Comparison of ENCODE assay signal across 8 cellular contexts in the genomic region with DNA sequence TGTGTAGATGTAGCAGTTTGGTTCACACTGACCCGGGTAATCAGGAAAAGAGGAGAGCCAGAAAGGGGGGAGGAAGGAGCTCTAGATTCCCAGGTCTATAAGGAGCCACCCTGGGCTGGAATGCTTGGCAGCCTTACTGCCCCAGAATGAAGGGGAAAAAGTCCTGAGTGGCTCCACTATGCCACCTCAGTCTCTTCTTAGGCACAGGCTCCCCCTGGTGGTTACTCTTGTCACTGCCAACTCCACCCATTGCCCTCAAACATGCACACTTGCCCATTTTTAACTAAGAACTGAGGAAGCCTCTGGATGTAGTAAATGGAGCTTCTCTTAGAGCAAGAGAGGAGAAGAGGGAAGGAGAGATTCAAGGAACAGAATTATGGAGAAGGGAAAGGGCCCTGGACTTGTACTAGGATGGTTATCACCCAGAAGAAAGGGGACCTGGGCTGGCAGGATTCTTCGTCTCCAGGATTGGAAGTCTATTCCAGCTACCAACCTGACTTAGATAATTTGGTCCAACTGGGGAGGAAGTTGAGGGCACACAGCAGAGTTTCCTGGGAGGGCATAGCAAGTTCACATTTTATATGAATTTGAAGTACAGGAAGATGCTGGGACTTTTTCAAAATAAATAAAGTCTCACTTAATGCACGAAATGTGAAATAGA. TPM values are rescaled to one million over a fixed set of nuclear protein-coding genes. Genes with fewer than 3 reads are reported as not detected.
A peak's percentile ranks its signal among the peaks of the same experiment; 100 is the strongest.
DNase-seq lines count a peak whose midpoint lies in the region; ATAC-seq and TF ChIP-seq lines count a peak whose summit lies in the region.

No MANE protein-coding gene starts in this region.

- H3K27ac ChIP-seq in RWPE2 (ENCODE audit: poor library complexity, severe bottlenecking) (no peak overlapping the region), thoracic aorta (no peak overlapping the region)

- TF ChIP-seq CTCF in GM06990 (IDR thresholded peaks at IDR 0.05; ENCODE audit: insufficient read depth, low read length, poor library complexity, severe bottlenecking) (peak; percentile 95), LNCaP clone FGC (IDR thresholded peaks at IDR 0.05; ENCODE audit: control insufficient read depth, extremely low read depth, insufficient read depth) (peak; percentile 94), RWPE2 (IDR thresholded peaks at IDR 0.05; ENCODE audit: poor library complexity, severe bottlenecking) (peak; percentile 94), fibroblast of villous mesenchyme (IDR thresholded peaks at IDR 0.05; ENCODE audit: insufficient read depth, low read depth, low read length) (peak; percentile 96), thoracic aorta (IDR thresholded peaks at IDR 0.05) (peak; percentile 91)

- H3K27me3 ChIP-seq in GM06990 (replicated peaks; ENCODE audit: control insufficient read depth, insufficient read depth, low read length) (no peaks in the 10 kb centered on the region), RWPE2 (ENCODE audit: insufficient read depth, poor library complexity, severe bottlenecking) (no peaks in the 10 kb centered on the region), thoracic aorta (replicated peaks; ENCODE audit: insufficient read depth) (no peaks in the 10 kb centered on the region)

- ATAC-seq in RWPE2 (ENCODE audit: low read depth) (peak; percentile 88), thoracic aorta (ENCODE audit: insufficient number of reproducible peaks, low FRiP score, low read depth) (peak; percentile 76), HG03025 (IDR thresholded peaks at IDR 0.05; ENCODE audit: low FRiP score, unreplicated experiment) (no peak)

- H3K9me3 ChIP-seq in RWPE2 (ENCODE audit: severe bottlenecking) (no peaks in the 10 kb centered on the region), thoracic aorta (no peaks in the 10 kb centered on the region)

- H3K4me3 ChIP-seq in GM06990 (replicated peaks; ENCODE audit: low read depth, low read length) (no peak overlapping the region), LNCaP clone FGC (ENCODE audit: low read depth, low read length) (no peak overlapping the region), RWPE2 (ENCODE audit: severe bottlenecking) (no peak overlapping the region), fibroblast of villous mesenchyme (ENCODE audit: low read depth, low read length) (no peak overlapping the region), thoracic aorta (no peak overlapping the region)

- no peak for DNase-seq in GM06990 (ENCODE audit: extremely low read depth, insufficient read length)
- peak; percentile 48 for DNase-seq in LNCaP clone FGC (ENCODE audit: low read depth)
- DNase-seq in RWPE2 (ENCODE audit: low spot score), result peak; percentile 67
- peak; percentile 60 to 67 for DNase-seq in activated T-helper 1 cell treated with anti-CD3 and anti-CD28 coated beads, Interleukin-2, amount 50 U/mL, for 16 hours (ENCODE audit: low read depth in 1 of 2, low spot score in 1 of 2)
- DNase-seq in fibroblast of villous mesenchyme (ENCODE audit: low read depth), result peak; percentile 78
- DNase-seq in occipital lobe (lab: John Stamatoyannopoulos, UW), result peak; percentile 25
- peak; percentile 47 for DNase-seq in thoracic aorta (ENCODE audit: low spot score)

- H3K36me3 ChIP-seq in GM06990 (ENCODE audit: control insufficient read depth, insufficient read depth, low read length) (peaks cover 5% of the 10 kb centered on the region), RWPE2 (ENCODE audit: low read depth) (peaks cover 2% of the 10 kb centered on the region; the same call in 1 of the 2 replicates), thoracic aorta (no peaks in the 10 kb centered on the region)

- H3K4me1 ChIP-seq in RWPE2 (ENCODE audit: insufficient read depth, poor library complexity, severe bottlenecking) (no peaks in the 10 kb centered on the region), thoracic aorta (ENCODE audit: control insufficient read depth in 1 of 2, low read depth in 2 of 2) (peaks cover 0 to 14% of the 10 kb centered on the region in 2 donors)

RNA-seq across cellular contexts. Expression of a gene that starts 7.8 kb away (rescaled TPM):
- total RNA-seq in fibroblast of villous mesenchyme (34.1 and 34.8 TPM in 2 replicates), occipital lobe (17.5 TPM), thoracic aorta (10 to 100 TPM; 21.8 to 22.3 TPM)

RNA-seq across cellular contexts. Expression of a gene that starts 17.0 kb away (rescaled TPM):
- total RNA-seq in fibroblast of villous mesenchyme, result 7.7 and 10.4 TPM in 2 replicates
- 25.1 TPM for total RNA-seq in occipital lobe
- total RNA-seq in thoracic aorta, result 10 to 100 TPM; 21.1 TPM

RNA-seq across cellular contexts. Expression of a gene that starts 47.2 kb away (rescaled TPM):
- total RNA-seq in fibroblast of villous mesenchyme (53.8 and 56.1 TPM in 2 replicates), occipital lobe (70.8 TPM), thoracic aorta (10 to 100 TPM; 49.3 to 49.8 TPM)

RNA-seq across cellular contexts. Expression of a gene that starts 59.8 kb away (rescaled TPM):
- total RNA-seq in fibroblast of villous mesenchyme, result 23.5 and 28.5 TPM in 2 replicates
- 8.4 TPM for total RNA-seq in occipital lobe
- total RNA-seq in thoracic aorta, result 10 to 100 TPM; 18.0 to 56.4 TPM
